Comparison of ENCODE assay signal across 8 cellular contexts in genomic region chr10:84256510-84257342, GRCh38. TPM values are rescaled to one million over a fixed set of nuclear protein-coding genes. Genes with fewer than 3 reads are reported as not detected.
DNase-seq lines count a peak whose midpoint lies in the region; ATAC-seq and TF ChIP-seq lines count a peak whose summit lies in the region.

No MANE protein-coding gene starts in this region.

- intact Hi-C loops in CD14-positive monocyte (cut with micrococcal nuclease) = no loop called here

- H3K4me1 Mint-ChIP-seq in CD14-positive monocyte = peaks cover 6% of the 10 kb centered on the region
- peaks cover 5% of the 10 kb centered on the region for H3K4me1 Mint-ChIP-seq in memory B cell

- ATAC-seq in memory B cell (ENCODE audit: low read depth) = peak; percentile 57

- in situ Hi-C loops in ACHN (cut with HindIII; ENCODE audit: low pct_ligation_motif_present, low pct_unique_long_range_greater_than_20kb, low sequenced_read_pairs) = no loop called here

- H3K27ac ChIP-seq in substantia nigra (ENCODE audit: low read depth, low read length, poor library complexity, severe bottlenecking) = no peak overlapping the region

- peaks cover 0 to 18% (median 4%) of the 10 kb centered on the region in 3 donors for H3K27me3 Mint-ChIP-seq in CD14-positive monocyte (ENCODE audit: low read depth in 3 of 3)
- H3K27me3 Mint-ChIP-seq in memory B cell = peaks cover 5% of the 10 kb centered on the region

- peak; percentile 52 for TF ChIP-seq CTCF in CD14-positive monocyte (IDR thresholded peaks at IDR 0.05)

- H3K9me3 Mint-ChIP-seq in CD14-positive monocyte (peaks cover 0 to 2% (median 0%) of the 10 kb centered on the region in 7 donors), memory B cell (no peaks in the 10 kb centered on the region)

- H3K36me3 Mint-ChIP-seq in CD14-positive monocyte = no peaks in the 10 kb centered on the region
- no peaks in the 10 kb centered on the region for H3K36me3 Mint-ChIP-seq in memory B cell

- DNase-seq in CD14-positive monocyte (ENCODE audit: low spot score) (no peak), HCEC 1CT (peak; percentile 48), UCSD-AML1 (lab: John Stamatoyannopoulos, UW; ENCODE audit: unreplicated experiment) (peak; percentile 14), dermis blood vessel endothelial cell (peak; percentile 69), memory B cell (ENCODE audit: low spot score in 2 of 2) (peak in 1 of 2 donors; percentile 9), substantia nigra (lab: John Stamatoyannopoulos, UW) (peak in 39 of 49 donors; percentile 11 to 75 (median 47)), ACHN (no peak), NCI-H524 treated with DMSO at 0.1 percent for 48 hours (lab: John Stamatoyannopoulos, UW) (no peak)

- H3K4me3 Mint-ChIP-seq in CD14-positive monocyte (peak overlapping the region in 1 of 2 donors; percentile 8), memory B cell (no peak overlapping the region)

- peak overlapping the region in 1 of 7 donors; percentile 76 for H3K27ac Mint-ChIP-seq in CD14-positive monocyte
- no peak overlapping the region for H3K27ac Mint-ChIP-seq in memory B cell

RNA-seq across cellular contexts. Expression of gene RGR, which starts 11.9 kb away (rescaled TPM):
- not detected for polyA plus RNA-seq in CD14-positive monocyte
- total RNA-seq in dermis blood vessel endothelial cell = not detected in 2 replicates

RNA-seq across cellular contexts. Expression of gene LRIT1, which starts 15.4 kb away (rescaled TPM):
- not detected for polyA plus RNA-seq in CD14-positive monocyte
- not detected in 2 replicates for total RNA-seq in dermis blood vessel endothelial cell

RNA-seq across cellular contexts. Expression of gene LRIT2, which starts 31.4 kb away (rescaled TPM):
- polyA plus RNA-seq in CD14-positive monocyte = not detected
- total RNA-seq in dermis blood vessel endothelial cell = not detected in 2 replicates

Comparison
In these comparisons a context has a peak if more than half of its experiments do, and no peak if none do; other contexts are left out.
1. DNase-seq: peak in HCEC 1CT (single experiment), UCSD-AML1 (single experiment), dermis blood vessel endothelial cell (single experiment) and substantia nigra (39 of 49); none in CD14-positive monocyte (single experiment), ACHN (single experiment) and NCI-H524 treated with DMSO at 0.1 percent for 48 hours (single experiment).